In genomic region chr22:45334528-45334927, GRCh38 we compare ENCODE assay signal across 2 cellular contexts.
TF ChIP-seq lines count a peak whose summit lies in the region.

No MANE protein-coding gene starts in this region.

TF ChIP-seq in liver, 16 proteins besides CTCF, POLR2A, EP300 and RAD21:
- TF ChIP-seq FOXA2 (IDR thresholded peaks at IDR 0.05) (no peak), TAF1 (conservative IDR thresholded peaks at IDR 0.05) (no peak), REST (IDR thresholded peaks at IDR 0.05) (no peak), JUND (IDR thresholded peaks at IDR 0.05) (no peak), HNF4A (conservative IDR thresholded peaks at IDR 0.05) (no peak), YY1 (IDR thresholded peaks at IDR 0.05) (no peak), EGR1 (IDR thresholded peaks at IDR 0.05; ENCODE audit: low read depth in 2 of 2) (no peak), ZBTB33 (IDR thresholded peaks at IDR 0.05) (no peak), GABPA (IDR thresholded peaks at IDR 0.05 in 1 of 2, conservative IDR thresholded peaks at IDR 0.05 in 1 of 2) (no peak), RXRA (IDR thresholded peaks at IDR 0.05) (no peak), NR2F2 (IDR thresholded peaks at IDR 0.05) (no peak), FOXA1 (IDR thresholded peaks at IDR 0.05) (no peak), HNF4G (IDR thresholded peaks at IDR 0.05) (no peak), SP1 (IDR thresholded peaks at IDR 0.05) (no peak)
- TF ChIP-seq, protein P1, sequence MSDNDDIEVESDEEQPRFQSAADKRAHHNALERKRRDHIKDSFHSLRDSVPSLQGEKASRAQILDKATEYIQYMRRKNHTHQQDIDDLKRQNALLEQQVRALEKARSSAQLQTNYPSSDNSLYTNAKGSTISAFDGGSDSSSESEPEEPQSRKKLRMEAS (IDR thresholded peaks at IDR 0.05) = no peak
- TF ChIP-seq, protein P2, sequence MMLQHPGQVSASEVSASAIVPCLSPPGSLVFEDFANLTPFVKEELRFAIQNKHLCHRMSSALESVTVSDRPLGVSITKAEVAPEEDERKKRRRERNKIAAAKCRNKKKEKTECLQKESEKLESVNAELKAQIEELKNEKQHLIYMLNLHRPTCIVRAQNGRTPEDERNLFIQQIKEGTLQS (IDR thresholded peaks at IDR 0.05) = no peak

TF ChIP-seq in HepG2, 621 proteins besides CTCF, POLR2A, EP300 and RAD21:
- TF ChIP-seq JARID2 (CRISPR knock-in tag; IDR thresholded peaks at IDR 0.05; ENCODE audit: insufficient replicate concordance) = no peak
- no peak for TF ChIP-seq AFF4 (CRISPR knock-in tag; IDR thresholded peaks at IDR 0.05)
- TF ChIP-seq ZNF512 (CRISPR knock-in tag; IDR thresholded peaks at IDR 0.05) = no peak
- no peak for TF ChIP-seq RXRA (CRISPR knock-in tag; IDR thresholded peaks at IDR 0.05)
- TF ChIP-seq HNF4G (IDR thresholded peaks at IDR 0.05; ENCODE audit: borderline replicate concordance, low read depth, low read length) = no peak
- TF ChIP-seq HNF4G (CRISPR knock-in tag; IDR thresholded peaks at IDR 0.05; ENCODE audit: borderline replicate concordance, low read depth) = no peak
- TF ChIP-seq ATF2 (CRISPR knock-in tag; IDR thresholded peaks at IDR 0.05) = no peak
- no peak for TF ChIP-seq DNMT1 (CRISPR knock-in tag; IDR thresholded peaks at IDR 0.05)
- TF ChIP-seq ZNF557 (CRISPR knock-in tag; IDR thresholded peaks at IDR 0.05) = no peak
- TF ChIP-seq TBX2 (CRISPR knock-in tag; IDR thresholded peaks at IDR 0.05; ENCODE audit: borderline replicate concordance) = no peak
- TF ChIP-seq ZBTB46 (CRISPR knock-in tag; IDR thresholded peaks at IDR 0.05; ENCODE audit: borderline replicate concordance) = no peak
- TF ChIP-seq ZNF607 (CRISPR knock-in tag; IDR thresholded peaks at IDR 0.05; ENCODE audit: borderline replicate concordance) = no peak
- TF ChIP-seq ZBTB25 (CRISPR knock-in tag; IDR thresholded peaks at IDR 0.05) = no peak
